Comparison of ENCODE assay signal across 18 cellular contexts in the genomic region with DNA sequence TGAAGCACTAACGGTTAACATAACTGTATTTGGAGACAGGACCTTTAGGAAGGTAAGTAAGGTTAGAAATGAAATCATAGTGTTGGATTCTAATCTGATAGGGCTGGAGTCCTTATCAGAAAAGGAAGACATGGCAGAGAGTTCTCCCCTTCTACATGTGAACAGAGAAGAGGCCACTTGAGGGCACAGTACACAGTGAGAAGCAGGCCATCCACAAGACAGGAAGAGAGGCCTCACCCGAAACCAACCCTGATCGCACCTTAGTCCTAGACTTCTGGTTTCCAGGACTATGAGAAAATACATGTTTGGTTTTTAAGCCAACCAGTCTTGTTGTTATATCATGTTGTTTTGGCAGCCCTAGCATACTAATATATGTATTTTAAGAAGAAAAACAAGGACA.
DNase-seq lines count a peak whose midpoint lies in the region; ATAC-seq and TF ChIP-seq lines count a peak whose summit lies in the region.
"Had no signal": no experiment of that assay in that cellular context is flagged by ENCODE, and none has a peak within 500 bp of the region (broad histone marks: within the 10 kb centered on the region; RNA-seq: fewer than 3 reads in every experiment).

No MANE protein-coding gene starts in this region.

- H3K36me3 ChIP-seq in endodermal cell (ENCODE audit: control insufficient read depth, insufficient read depth, low read length) (no peaks in the 10 kb centered on the region), vagina (no peaks in the 10 kb centered on the region)
- H3K36me3 ChIP-seq: SJCRH30 had no signal

- H3K27me3 ChIP-seq in endodermal cell (ENCODE audit: control insufficient read depth, insufficient read depth, low read length, poor library complexity, severe bottlenecking) (no peaks in the 10 kb centered on the region), vagina (no peaks in the 10 kb centered on the region), right cardiac atrium (ENCODE audit: control insufficient read depth, insufficient read depth) (no peaks in the 10 kb centered on the region)

- H3K9me3 Mint-ChIP-seq in endodermal cell: no peaks in the 10 kb centered on the region

- no peak for DNase-seq in endodermal cell
- no peak for DNase-seq in activated CD4-positive, alpha-beta T cell treated with anti-CD3 and anti-CD28 coated beads for 48 hours
- DNase-seq in vagina (ENCODE audit: extremely low spot score in 2 of 2): no peak
- no peak for DNase-seq in right cardiac atrium
- DNase-seq in amygdala (lab: John Stamatoyannopoulos, UW): no peak
- DNase-seq: activated CD4-positive, alpha-beta T cell treated with anti-CD3 and anti-CD28 coated beads for 1 hour; activated CD8-positive, alpha-beta memory T cell treated with anti-CD3 and anti-CD28 coated beads, Interleukin-2, amount 50 U/mL, for 4 hours; activated naive CD4-positive, alpha-beta T cell; GM23248; KBM-7; NCI-H1436; NCI-H2227 treated with DMSO at 0.1 percent for 48 hours; SJCRH30; stimulated activated CD4-positive, alpha-beta T cell treated with anti-CD3 and anti-CD28 coated beads, Interleukin-4, amount 100 ng/mL, for 1 hour had no signal

- no peak for TF ChIP-seq POLR2A in vagina (IDR thresholded peaks at IDR 0.05)

- no peak overlapping the region for H3K4me3 Mint-ChIP-seq in endodermal cell
- H3K4me3 Mint-ChIP-seq: T-helper 2 cell treated with Interferon-gamma antibody and Interleukin-4, amounts not matched to agents 5 μg/mL and 100 μg/mL, for 36 hours had no signal

- no peaks in the 10 kb centered on the region for H3K36me3 Mint-ChIP-seq in endodermal cell (ENCODE audit: low read depth)

- H3K4me1 Mint-ChIP-seq in endodermal cell: peaks cover 3% of the 10 kb centered on the region

- WGBS in endodermal cell (ENCODE audit: insufficient coverage in 1 of 2, insufficient read length in 1 of 2), 2 experiments: 92 to 100% methylated on average over 1 to 3 of the region's 3 CpGs
- 94% methylated on average over 3 of the region's 3 CpGs for WGBS in right cardiac atrium

- ATAC-seq in GM18508 (IDR thresholded peaks at IDR 0.05; ENCODE audit: insufficient read depth, unreplicated experiment) (peak; percentile 68), GM21619 (IDR thresholded peaks at IDR 0.05; ENCODE audit: unreplicated experiment) (peak; percentile 83), HG03442 (IDR thresholded peaks at IDR 0.05; ENCODE audit: unreplicated experiment) (peak; percentile 92), right cardiac atrium (no peak)

- TF ChIP-seq CTCF in endodermal cell (conservative IDR thresholded peaks at IDR 0.05): peak; percentile 45
- no peak for TF ChIP-seq CTCF in vagina (IDR thresholded peaks at IDR 0.05)

- H3K27me3 Mint-ChIP-seq in endodermal cell (ENCODE audit: insufficient read depth): no peaks in the 10 kb centered on the region

- no peak overlapping the region for H3K9ac ChIP-seq in endodermal cell (ENCODE audit: extremely low read depth, low read length, poor library complexity, severe bottlenecking)
- H3K9ac ChIP-seq: GM23248 had no signal

- intact Hi-C loops in vagina (cut with DNase I): no loop called here
- intact Hi-C loops in right cardiac atrium (cut with DNase I): no loop called here

- H3K4me1 ChIP-seq in endodermal cell (ENCODE audit: control insufficient read depth, insufficient read depth, low read length): no peaks in the 10 kb centered on the region
- H3K4me1 ChIP-seq in vagina: no peaks in the 10 kb centered on the region
- no peaks in the 10 kb centered on the region for H3K4me1 ChIP-seq in right cardiac atrium (ENCODE audit: control insufficient read depth, insufficient read depth, low read length)
- H3K4me1 ChIP-seq: SJCRH30 had no signal

- H3K27ac Mint-ChIP-seq in endodermal cell: no peak overlapping the region
- H3K27ac Mint-ChIP-seq: T-helper 2 cell treated with Interferon-gamma antibody and Interleukin-4, amounts not matched to agents 5 μg/mL and 100 μg/mL, for 36 hours had no signal

- H3K4me3 ChIP-seq in endodermal cell (ENCODE audit: low read length) (no peak overlapping the region), vagina (no peak overlapping the region), right cardiac atrium (ENCODE audit: low read length) (no peak overlapping the region)
- H3K4me3 ChIP-seq: GM23248, SJCRH30 had no signal

- no peaks in the 10 kb centered on the region for H3K9me3 ChIP-seq in endodermal cell (ENCODE audit: control insufficient read depth, low read length)
- H3K9me3 ChIP-seq in vagina: no peaks in the 10 kb centered on the region
- no peaks in the 10 kb centered on the region for H3K9me3 ChIP-seq in right cardiac atrium (ENCODE audit: control insufficient read depth, low read length)
- H3K9me3 ChIP-seq: SJCRH30 had no signal

- H3K27ac ChIP-seq in endodermal cell (ENCODE audit: low read depth, low read length) (no peak overlapping the region), vagina (no peak overlapping the region), right cardiac atrium (ENCODE audit: low read length) (no peak overlapping the region)
- H3K27ac ChIP-seq: GM23248, SJCRH30 had no signal

Comparison
In these comparisons a context has a peak if more than half of its experiments do, and no peak if none do; other contexts are left out.
1. ATAC-seq: peak in GM18508 (single experiment), GM21619 (single experiment) and HG03442 (single experiment); none in right cardiac atrium (0 of 2).